ENCODE assay signal across 1 cellular context in genomic region chr2:231687961-231688360, GRCh38.
TF ChIP-seq lines count a peak whose summit lies in the region.

No MANE protein-coding gene starts in this region.

TF ChIP-seq in GM12878, 131 proteins besides CTCF, POLR2A, EP300 and RAD21 (continued from another document):
- TF ChIP-seq, protein P1, sequence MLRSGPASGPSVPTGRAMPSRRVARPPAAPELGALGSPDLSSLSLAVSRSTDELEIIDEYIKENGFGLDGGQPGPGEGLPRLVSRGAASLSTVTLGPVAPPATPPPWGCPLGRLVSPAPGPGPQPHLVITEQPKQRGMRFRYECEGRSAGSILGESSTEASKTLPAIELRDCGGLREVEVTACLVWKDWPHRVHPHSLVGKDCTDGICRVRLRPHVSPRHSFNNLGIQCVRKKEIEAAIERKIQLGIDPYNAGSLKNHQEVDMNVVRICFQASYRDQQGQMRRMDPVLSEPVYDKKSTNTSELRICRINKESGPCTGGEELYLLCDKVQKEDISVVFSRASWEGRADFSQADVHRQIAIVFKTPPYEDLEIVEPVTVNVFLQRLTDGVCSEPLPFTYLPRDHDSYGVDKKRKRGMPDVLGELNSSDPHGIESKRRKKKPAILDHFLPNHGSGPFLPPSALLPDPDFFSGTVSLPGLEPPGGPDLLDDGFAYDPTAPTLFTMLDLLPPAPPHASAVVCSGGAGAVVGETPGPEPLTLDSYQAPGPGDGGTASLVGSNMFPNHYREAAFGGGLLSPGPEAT (IDR thresholded peaks at IDR 0.05; ENCODE audit: low read depth) = no peak
- TF ChIP-seq BCL11A (IDR thresholded peaks at IDR 0.05; ENCODE audit: low read depth, low read length) (no peak), JUND (IDR thresholded peaks at IDR 0.05; ENCODE audit: low read depth, low read length) (no peak), FOXM1 (IDR thresholded peaks at IDR 0.05; ENCODE audit: low read depth, low read length) (no peak), POU2F2 (IDR thresholded peaks at IDR 0.05; ENCODE audit: borderline replicate concordance, low read depth, low read length) (no peak), SMAD5 (IDR thresholded peaks at IDR 0.05; ENCODE audit: low read depth) (no peak), MTA3 (IDR thresholded peaks at IDR 0.05; ENCODE audit: borderline replicate concordance, low read length) (no peak), RBBP5 (conservative IDR thresholded peaks at IDR 0.05) (no peak), ZNF592 (IDR thresholded peaks at IDR 0.05) (no peak), CREM (IDR thresholded peaks at IDR 0.05; ENCODE audit: low read depth) (no peak), RCOR1 (conservative IDR thresholded peaks at IDR 0.05; ENCODE audit: low read depth, low read length) (no peak)
- TF ChIP-seq, protein P2, sequence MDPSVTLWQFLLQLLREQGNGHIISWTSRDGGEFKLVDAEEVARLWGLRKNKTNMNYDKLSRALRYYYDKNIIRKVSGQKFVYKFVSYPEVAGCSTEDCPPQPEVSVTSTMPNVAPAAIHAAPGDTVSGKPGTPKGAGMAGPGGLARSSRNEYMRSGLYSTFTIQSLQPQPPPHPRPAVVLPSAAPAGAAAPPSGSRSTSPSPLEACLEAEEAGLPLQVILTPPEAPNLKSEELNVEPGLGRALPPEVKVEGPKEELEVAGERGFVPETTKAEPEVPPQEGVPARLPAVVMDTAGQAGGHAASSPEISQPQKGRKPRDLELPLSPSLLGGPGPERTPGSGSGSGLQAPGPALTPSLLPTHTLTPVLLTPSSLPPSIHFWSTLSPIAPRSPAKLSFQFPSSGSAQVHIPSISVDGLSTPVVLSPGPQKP (IDR thresholded peaks at IDR 0.05; ENCODE audit: low read depth, low read length) = no peak
